ENCODE assay signal across 11 cellular contexts in genomic region chr6:31710490-31711219, GRCh38. TPM values are rescaled to one million over a fixed set of nuclear protein-coding genes. Genes with fewer than 3 reads are reported as not detected.
DNase-seq lines count a peak whose midpoint lies in the region; ATAC-seq lines count a peak whose summit lies in the region.
"Had no signal": no experiment of that assay in that cellular context is flagged by ENCODE, and none has a peak within 500 bp of the region (broad histone marks: within the 10 kb centered on the region; RNA-seq: fewer than 3 reads in every experiment).

No MANE protein-coding gene starts in this region.

- H3K36me3 ChIP-seq in H7 (replicated peaks; ENCODE audit: control insufficient read depth, insufficient read depth, low read length) = no peaks in the 10 kb centered on the region

- no peak overlapping the region for H3K4me3 ChIP-seq in H7 (ENCODE audit: insufficient read depth, low read depth, low read length)
- H3K4me3 ChIP-seq: coronary artery had no signal

- intact Hi-C loops in left colon (cut with DNase I, micrococcal nuclease) = no loop called here

- DNase-seq in H7 (peak; percentile 60), NCI-H69 (lab: John Stamatoyannopoulos, UW) (peak; percentile 69), left colon (peak in 1 of 2 donors; percentile 32), NCI-H2107 (lab: John Stamatoyannopoulos, UW) (no peak), pons (ENCODE audit: low spot score) (no peak)
- no peak for DNase-seq in activated T-cell treated with anti-CD3 and anti-CD28 coated beads, Interleukin-2, amount 50 U/mL, for 1 hour
- DNase-seq: activated B cell treated with CpG ODN at 0.5 μM for 24 hours; activated naive CD4-positive, alpha-beta T cell; SHP77 had no signal

- H3K27me3 ChIP-seq in H7 (ENCODE audit: control insufficient read depth, insufficient read depth, low read length) = no peaks in the 10 kb centered on the region; the same call in 1 of the 2 replicates

- ATAC-seq in left colon = peak; percentile 4

RNA-seq across cellular contexts. Expression of gene LY6G6F, which starts 4.0 kb away (rescaled TPM):
- total RNA-seq in H7 (2014; rRNA removed; shearing (Covaris generic)) = not detected in 2 replicates
- not detected for total RNA-seq in left colon
- total RNA-seq: activated B cell treated with CpG ODN at 0.5 μM for 24 hours, omental fat pad had no signal

RNA-seq across cellular contexts. Expression of gene LY6G6D, which starts 4.5 kb away (rescaled TPM):
- total RNA-seq in H7 (2014; rRNA removed; shearing (Covaris generic)) = 2.8 TPM in 1 of 2 replicates, not detected in the other
- not detected for total RNA-seq in left colon
- total RNA-seq: activated B cell treated with CpG ODN at 0.5 μM for 24 hours, omental fat pad had no signal

RNA-seq across cellular contexts. Expression of gene ABHD16A, which starts 7.5 kb away (rescaled TPM):
- 35.7 and 39.7 TPM in 2 replicates for total RNA-seq in H7 (2014; rRNA removed; shearing (Covaris generic))
- total RNA-seq in left colon = 10 to 100 TPM; 51.5 to 53.9 TPM

RNA-seq across cellular contexts. Expression of gene LY6G6C, which starts 10.9 kb away (rescaled TPM):
- total RNA-seq in H7 (2014; rRNA removed; shearing (Covaris generic)) = not detected in 2 replicates
- not detected for total RNA-seq in left colon
- total RNA-seq: activated B cell treated with CpG ODN at 0.5 μM for 24 hours had no signal

RNA-seq across cellular contexts. Expression of gene MPIG6B, which starts 12.5 kb away (rescaled TPM):
- not detected in 2 replicates for total RNA-seq in H7 (2014; rRNA removed; shearing (Covaris generic))
- total RNA-seq in left colon = under 1 TPM in 1 of 2 donors, not detected in 1; 0.20 TPM
- total RNA-seq: activated B cell treated with CpG ODN at 0.5 μM for 24 hours had no signal

Comparison
In these comparisons a context has a peak if more than half of its experiments do, and no peak if none do; other contexts are left out.
1. DNase-seq: peak in H7 (single experiment) and NCI-H69 (single experiment); none in NCI-H2107 (single experiment), pons (single experiment) and activated T-cell treated with anti-CD3 and anti-CD28 coated beads, Interleukin-2, amount 50 U/mL, for 1 hour (single experiment).